In the genomic region with DNA sequence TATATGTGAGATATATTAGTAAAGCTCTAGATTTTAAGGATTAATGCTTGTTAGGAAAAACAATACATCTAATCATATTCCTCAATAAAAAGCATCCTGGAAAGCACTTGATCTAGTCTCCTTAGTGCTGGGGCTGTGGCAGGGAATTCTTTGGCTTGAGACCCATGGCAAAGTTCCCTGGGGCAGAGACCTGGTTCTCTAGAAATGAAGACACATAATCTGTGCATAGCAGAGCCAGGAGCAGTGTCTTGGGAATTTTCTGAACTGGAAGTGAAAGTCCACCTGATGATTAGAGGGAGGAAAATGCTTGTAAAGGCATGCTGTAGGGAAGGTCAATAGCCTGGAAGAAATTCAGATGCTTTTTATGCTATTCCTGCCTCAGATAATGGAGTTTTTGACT, we compare ENCODE assay signal across 19 cellular contexts.
"Had no signal": no experiment of that assay in that cellular context is flagged by ENCODE, and none has a peak within 500 bp of the region (broad histone marks: within the 10 kb centered on the region; RNA-seq: fewer than 3 reads in every experiment).

No MANE protein-coding gene starts in this region.

- H3K36me3 ChIP-seq: colonic mucosa, pancreas, suprapubic skin, thyroid gland had no signal

- H3K4me3 ChIP-seq: colonic mucosa, hepatocyte, lung, pancreas, smooth muscle cell, suprapubic skin, thyroid gland had no signal

- H3K27me3 ChIP-seq: colonic mucosa, hepatocyte, pancreas, suprapubic skin, thyroid gland had no signal

- H3K79me2 ChIP-seq: hepatocyte had no signal

- DNase-seq: colonic mucosa; dermis blood vessel endothelial cell; endodermal cell; erythroblast; kidney; left cardiac atrium; left ventricle myocardium superior; mesenchymal stem cell; naive B cell; occipital lobe; pancreas; right cardiac atrium; stimulated activated CD4-positive, alpha-beta T cell treated with anti-CD3 and anti-CD28 coated beads, Interleukin-2, amount 100 ng/mL, for 48 hours; stimulated activated naive CD8-positive, alpha-beta T cell treated with anti-CD3 and anti-CD28 coated beads, Interleukin-15, Interleukin-2, amounts not matched to agents 100 U/mL and 50 U/mL, for 24 hours had no signal

- H2AFZ ChIP-seq: hepatocyte had no signal

- H3K4me1 ChIP-seq: colonic mucosa, suprapubic skin, thyroid gland had no signal

- ATAC-seq: left cardiac atrium; left ventricle myocardium superior; pancreas; stimulated activated naive CD8-positive, alpha-beta T cell treated with anti-CD3 and anti-CD28 coated beads, Interleukin-15, Interleukin-2, amounts not matched to agents 100 U/mL and 50 U/mL, for 24 hours had no signal

- H3K4me2 ChIP-seq: hepatocyte, smooth muscle cell had no signal

- H3K9me3 ChIP-seq: colonic mucosa, pancreas, thyroid gland had no signal

- H3K27ac ChIP-seq: colonic mucosa, hepatocyte, pancreas, suprapubic skin, thyroid gland had no signal
